Comparison of ENCODE assay signal across 9 cellular contexts in genomic region chr10:91034494-91035157, GRCh38.
DNase-seq lines count a peak whose midpoint lies in the region; TF ChIP-seq lines count a peak whose summit lies in the region.
"Had no signal": no experiment of that assay in that cellular context is flagged by ENCODE, and none has a peak within 500 bp of the region (broad histone marks: within the 10 kb centered on the region; RNA-seq: fewer than 3 reads in every experiment).

No MANE protein-coding gene starts in this region.

- no peaks in the 10 kb centered on the region for H3K9me3 ChIP-seq in OCI-LY3 (ENCODE audit: insufficient read depth, low read length)
- no peaks in the 10 kb centered on the region for H3K9me3 ChIP-seq in fibroblast of lung (ENCODE audit: control insufficient read depth, insufficient read depth, low read depth, low read length)
- no peaks in the 10 kb centered on the region for H3K9me3 ChIP-seq in ovary
- H3K9me3 ChIP-seq: ascending aorta had no signal

- no peak overlapping the region for H3K9ac ChIP-seq in OCI-LY3 (ENCODE audit: low read length)
- no peak overlapping the region for H3K9ac ChIP-seq in fibroblast of lung (ENCODE audit: insufficient read depth, low read length)

- H3K36me3 ChIP-seq in OCI-LY3 (replicated peaks; ENCODE audit: low read depth, low read length) (no peaks in the 10 kb centered on the region), fibroblast of lung (ENCODE audit: control insufficient read depth, insufficient read depth, low read length) (no peaks in the 10 kb centered on the region), ovary (no peaks in the 10 kb centered on the region)
- H3K36me3 ChIP-seq: ascending aorta had no signal

- H3K4me1 ChIP-seq in OCI-LY3 (ENCODE audit: low read length) (peaks cover 18% of the 10 kb centered on the region), fibroblast of lung (ENCODE audit: control insufficient read depth, extremely low read depth, insufficient read depth, low read length) (no peaks in the 10 kb centered on the region), ovary (ENCODE audit: insufficient read depth) (peaks cover 3% of the 10 kb centered on the region)

- H2AFZ ChIP-seq in OCI-LY3 (ENCODE audit: low read depth, low read length) (peak overlapping the region; percentile 35), fibroblast of lung (ENCODE audit: low read length) (no peak overlapping the region)

- H4K20me1 ChIP-seq in OCI-LY3 (ENCODE audit: insufficient read depth, low read length) (no peaks in the 10 kb centered on the region), fibroblast of lung (ENCODE audit: control insufficient read depth, extremely low read depth, insufficient read depth, low read length) (no peaks in the 10 kb centered on the region)

- DNase-seq in Daoy (ENCODE audit: low read depth) (peak; percentile 54), fibroblast of lung (ENCODE audit: low read depth in 2 of 2) (peak; percentile 70 to 78), ovary (peak; percentile 46 to 75 (median 65)), NOMO-1 (lab: John Stamatoyannopoulos, UW; ENCODE audit: unreplicated experiment in 2 of 2) (no peak), NCI-H748 (lab: John Stamatoyannopoulos, UW; ENCODE audit: unreplicated experiment) (no peak), HuH-7 (ENCODE audit: low spot score) (no peak)
- no peak for DNase-seq in stimulated activated CD4-positive, alpha-beta T cell treated with anti-CD3 and anti-CD28 coated beads, Interleukin-12 subunit alpha, Interleukin-12 subunit beta, amount 100 ng/mL, for 4 hours

- H3K79me2 ChIP-seq in OCI-LY3 (ENCODE audit: low read length) (no peaks in the 10 kb centered on the region), fibroblast of lung (ENCODE audit: control insufficient read depth, insufficient read depth, low read length) (no peaks in the 10 kb centered on the region)

- H3K27me3 ChIP-seq in OCI-LY3 (ENCODE audit: low read depth, low read length) (no peaks in the 10 kb centered on the region), fibroblast of lung (ENCODE audit: control insufficient read depth, insufficient read depth, low read length) (no peaks in the 10 kb centered on the region), ovary (no peaks in the 10 kb centered on the region)
- H3K27me3 ChIP-seq: ascending aorta had no signal

- TF ChIP-seq CTCF in OCI-LY3 (IDR thresholded peaks at IDR 0.05; ENCODE audit: low read depth, low read length) (no peak), fibroblast of lung (conservative IDR thresholded peaks at IDR 0.05 in 1 of 2, IDR thresholded peaks at IDR 0.05 in 1 of 2; ENCODE audit: low read depth in 1 of 2, low read length in 2 of 2) (no peak), ovary (IDR thresholded peaks at IDR 0.05) (no peak)

- H3K4me2 ChIP-seq in OCI-LY3 (ENCODE audit: low read length) = peak overlapping the region; percentile 30
- H3K4me2 ChIP-seq in fibroblast of lung (ENCODE audit: extremely low read depth, insufficient read depth, low read length) = peak overlapping the region; percentile 23

- 3 to 7% (median 6%) methylated on average over 9 of the region's 9 CpGs for WGBS in ovary, 3 donors

- no peak for TF ChIP-seq POLR2A in ovary (IDR thresholded peaks at IDR 0.05)

- no peak overlapping the region for H3K27ac ChIP-seq in OCI-LY3 (ENCODE audit: low read length)
- H3K27ac ChIP-seq in fibroblast of lung (ENCODE audit: insufficient read depth, low read length) = no peak overlapping the region
- no peak overlapping the region for H3K27ac ChIP-seq in ovary
- H3K27ac ChIP-seq: ascending aorta had no signal

- intact Hi-C loops in ovary (cut with DNase I) = no loop called here

- H3K4me3 ChIP-seq in OCI-LY3 (ENCODE audit: low read length) (no peak overlapping the region), fibroblast of lung (replicated peaks in 1 of 4; ENCODE audit: control extremely low read depth in 1 of 4, insufficient read depth in 1 of 4, low read depth in 3 of 4, low read length in 4 of 4) (no peak overlapping the region), ovary (no peak overlapping the region)

- no peak for TF ChIP-seq EP300 in ovary (IDR thresholded peaks at IDR 0.05)

Comparison
In these comparisons a context has a peak if more than half of its experiments do, and no peak if none do; other contexts are left out.
1. DNase-seq: peak in Daoy (single experiment), fibroblast of lung (2 of 2) and ovary (5 of 5); none in NOMO-1 (0 of 2), stimulated activated CD4-positive, alpha-beta T cell treated with anti-CD3 and anti-CD28 coated beads, Interleukin-12 subunit alpha, Interleukin-12 subunit beta, amount 100 ng/mL, for 4 hours (single experiment), NCI-H748 (single experiment) and HuH-7 (single experiment).